In the genomic region with DNA sequence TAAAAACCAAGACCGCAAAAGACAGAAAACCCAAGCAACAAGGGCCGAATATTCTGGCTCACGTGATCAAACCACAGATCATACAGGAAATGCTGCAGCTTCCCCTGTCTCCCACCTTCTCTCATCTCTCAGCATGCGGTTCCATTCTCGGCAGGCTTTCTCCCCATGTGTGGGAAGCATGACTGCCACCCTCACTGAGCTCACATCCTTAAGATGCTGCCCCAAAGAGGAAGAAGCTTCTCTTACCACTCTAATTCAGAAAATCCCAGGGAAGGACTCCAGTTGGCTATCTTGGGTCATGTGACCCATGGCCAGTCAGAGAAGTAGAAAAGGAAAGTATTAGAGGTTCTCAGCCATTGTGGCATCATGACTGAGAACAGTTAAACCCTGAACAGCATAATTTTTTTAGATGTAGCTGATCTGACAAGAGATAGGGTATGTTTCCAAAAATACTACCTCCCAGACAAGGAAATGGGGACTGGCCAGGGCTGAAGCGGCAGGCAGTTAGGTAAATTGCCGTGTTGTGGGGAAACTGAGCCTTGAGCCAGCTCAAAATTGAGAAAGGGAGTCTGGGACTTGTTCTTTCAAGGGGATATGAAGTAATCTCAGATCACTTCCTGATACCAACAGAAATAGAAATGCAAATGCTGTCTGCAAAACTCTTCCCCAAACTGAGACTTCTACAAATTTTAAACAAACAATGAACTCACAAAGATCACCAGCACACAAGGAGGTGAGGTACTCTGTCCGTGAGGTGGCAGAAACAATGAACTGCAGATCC, we compare ENCODE assay signal across 9 cellular contexts. TPM values are rescaled to one million over a fixed set of nuclear protein-coding genes. Genes with fewer than 3 reads are reported as not detected.
A peak's percentile ranks its signal among the peaks of the same experiment; 100 is the strongest.
DNase-seq lines count a peak whose midpoint lies in the region; ATAC-seq, FAIRE-seq and TF ChIP-seq lines count a peak whose summit lies in the region.
"Had no signal": no experiment of that assay in that cellular context is flagged by ENCODE, and none has a peak within 500 bp of the region (broad histone marks: within the 10 kb centered on the region; RNA-seq: fewer than 3 reads in every experiment).

No MANE protein-coding gene starts in this region.

- intact Hi-C loops in CD8-positive, alpha-beta T cell (cut with DNase I, micrococcal nuclease) = loop anchor here (1.0 to 5.0 kb wide), 3 partner anchors 13 to 54 kb away; partner anchors contain the start of gene HMGA1 (in 1 of the 2)
- intact Hi-C loops in pancreas (cut with DNase I) = no loop called here

- H3K27me3 ChIP-seq in CD8-positive, alpha-beta T cell (ENCODE audit: insufficient read depth, low read length) = no peaks in the 10 kb centered on the region
- H3K27me3 ChIP-seq in pancreas = no peaks in the 10 kb centered on the region

- H3K27ac Mint-ChIP-seq in CD8-positive, alpha-beta T cell = peak overlapping the region; percentile 87
- H3K27ac Mint-ChIP-seq in activated T-cell treated with anti-CD3 and anti-CD28 coated beads, Interleukin-2, amount 50 U/mL, for 24 hours = peak overlapping the region; percentile 94
- H3K27ac Mint-ChIP-seq: brain had no signal

- no peaks in the 10 kb centered on the region for H3K36me3 ChIP-seq in CD8-positive, alpha-beta T cell (ENCODE audit: insufficient read depth, low read length)
- H3K36me3 ChIP-seq in pancreas = no peaks in the 10 kb centered on the region

- H3K9me3 ChIP-seq in CD8-positive, alpha-beta T cell (ENCODE audit: low read length) = no peaks in the 10 kb centered on the region
- H3K9me3 ChIP-seq in pancreas = no peaks in the 10 kb centered on the region

- CTCF ChIA-PET in CD8-positive, alpha-beta T cell (lab: Charles Lee) = interaction anchor here (0.7 to 3.1 kb wide), 8 partner anchors 9 to 860 kb away, joined by 3 to 19 read pairs (median 4); partner anchors contain the start of gene NUDT3

- no peaks in the 10 kb centered on the region for H3K36me3 Mint-ChIP-seq in CD8-positive, alpha-beta T cell
- no peaks in the 10 kb centered on the region for H3K36me3 Mint-ChIP-seq in activated T-cell treated with anti-CD3 and anti-CD28 coated beads, Interleukin-2, amount 50 U/mL, for 24 hours (ENCODE audit: low read depth)
- H3K36me3 Mint-ChIP-seq: brain had no signal

- WGBS in pancreas, 2 donors = 81 to 82% methylated on average over 8 of the region's 8 CpGs

- H3K4me3 ChIP-seq in CD8-positive, alpha-beta T cell (ENCODE audit: low read depth, low read length) = no peak overlapping the region
- H3K4me3 ChIP-seq in pancreas = no peak overlapping the region

- H3K27ac ChIP-seq in CD8-positive, alpha-beta T cell (ENCODE audit: low read depth, low read length) = no peak overlapping the region
- H3K27ac ChIP-seq in pancreas = no peak overlapping the region

- POLR2A ChIA-PET in CD8-positive, alpha-beta T cell (lab: Charles Lee) = interaction anchor here (0.7 to 1.8 kb wide), 7 partner anchors 10 to 208 kb away, joined by 3 to 8 read pairs (median 3); no protein-coding TSS in a partner anchor

- peaks cover 21% of the 10 kb centered on the region for H3K4me1 ChIP-seq in CD8-positive, alpha-beta T cell (ENCODE audit: insufficient read depth, low read length)
- no peaks in the 10 kb centered on the region for H3K4me1 ChIP-seq in pancreas

- DNase-seq in CD8-positive, alpha-beta T cell = peak; percentile 48 to 85 (median 71)
- DNase-seq in NOMO-1 (lab: John Stamatoyannopoulos, UW; ENCODE audit: unreplicated experiment in 2 of 2) (peak; percentile 79 to 83), pancreas (no peak), D341Med (ENCODE audit: low spot score) (no peak), NCI-H1092 treated with DMSO at 0.1 percent for 48 hours (lab: John Stamatoyannopoulos, UW) (no peak), HCEC 1CT (no peak), SW480 (ENCODE audit: low spot score) (no peak)
- DNase-seq in activated T-cell treated with anti-CD3 and anti-CD28 coated beads, Interleukin-2, amount 50 U/mL, for 24 hours = peak; percentile 70

- ATAC-seq in CD8-positive, alpha-beta T cell = peak; percentile 92
- peak in 3 of 4 donors; percentile 14 to 77 (median 66) for ATAC-seq in pancreas

- H3K9me3 Mint-ChIP-seq in CD8-positive, alpha-beta T cell = peaks cover 10% of the 10 kb centered on the region
- no peaks in the 10 kb centered on the region for H3K9me3 Mint-ChIP-seq in activated T-cell treated with anti-CD3 and anti-CD28 coated beads, Interleukin-2, amount 50 U/mL, for 24 hours

- no peak for TF ChIP-seq CTCF in CD8-positive, alpha-beta T cell (IDR thresholded peaks at IDR 0.05)
- no peak for TF ChIP-seq CTCF in pancreas (IDR thresholded peaks at IDR 0.05)

- H3K4me1 Mint-ChIP-seq in CD8-positive, alpha-beta T cell (ENCODE audit: low read depth) = peaks cover 34% of the 10 kb centered on the region
- peaks cover 27% of the 10 kb centered on the region for H3K4me1 Mint-ChIP-seq in activated T-cell treated with anti-CD3 and anti-CD28 coated beads, Interleukin-2, amount 50 U/mL, for 24 hours (ENCODE audit: low read depth)
- H3K4me1 Mint-ChIP-seq: brain had no signal

- peak overlapping the region; percentile 44 for H3K4me3 Mint-ChIP-seq in CD8-positive, alpha-beta T cell
- H3K4me3 Mint-ChIP-seq in activated T-cell treated with anti-CD3 and anti-CD28 coated beads, Interleukin-2, amount 50 U/mL, for 24 hours = peak overlapping the region; percentile 72
- H3K4me3 Mint-ChIP-seq: brain had no signal

- no peak for FAIRE-seq in pancreas (lab: Jason Lieb, UNC)

- no peaks in the 10 kb centered on the region for H3K27me3 Mint-ChIP-seq in CD8-positive, alpha-beta T cell (ENCODE audit: low read depth)
- H3K27me3 Mint-ChIP-seq in activated T-cell treated with anti-CD3 and anti-CD28 coated beads, Interleukin-2, amount 50 U/mL, for 24 hours = no peaks in the 10 kb centered on the region

RNA-seq across cellular contexts. Expression of gene GRM4, which starts 37.1 kb away (rescaled TPM):
- total RNA-seq in CD8-positive, alpha-beta T cell = under 1 TPM in 1 of 2 experiments, not detected in 1; 0.05 TPM
- total RNA-seq in pancreas = 1 to 10 TPM in 3 of 6 donors, under 1 TPM in 3; 0.23 to 1.9 (median 1.1) TPM
- 1 to 10 TPM; 2.2 to 6.8 TPM for polyA plus RNA-seq in pancreas

RNA-seq across cellular contexts. Expression of gene HMGA1, which starts 53.7 kb away (rescaled TPM):
- 100 to 1,000 TPM; 107 to 113 TPM for total RNA-seq in CD8-positive, alpha-beta T cell
- 10 to 100 TPM; 19.0 to 38.7 (median 25.8) TPM for total RNA-seq in pancreas
- polyA plus RNA-seq in pancreas = 10 to 100 TPM; 17.0 to 19.7 TPM

Comparison
In these comparisons a context has a peak if more than half of its experiments do, and no peak if none do; other contexts are left out.
1. DNase-seq: peak in CD8-positive, alpha-beta T cell (7 of 7), NOMO-1 (2 of 2) and activated T-cell treated with anti-CD3 and anti-CD28 coated beads, Interleukin-2, amount 50 U/mL, for 24 hours (single experiment); none in pancreas (0 of 6), D341Med (single experiment), NCI-H1092 treated with DMSO at 0.1 percent for 48 hours (single experiment), HCEC 1CT (single experiment) and SW480 (single experiment).
2. intact Hi-C loops: an anchor here in CD8-positive, alpha-beta T cell (1.0 to 5.0 kb wide); none called in pancreas.